19 cellular contexts compared by ENCODE assay signal in genomic region chr10:110980807-110981206, GRCh38.
DNase-seq lines count a peak whose midpoint lies in the region; ATAC-seq and TF ChIP-seq lines count a peak whose summit lies in the region.
"Had no signal": no experiment of that assay in that cellular context is flagged by ENCODE, and none has a peak within 500 bp of the region (broad histone marks: within the 10 kb centered on the region; RNA-seq: fewer than 3 reads in every experiment).

No MANE protein-coding gene starts in this region.

- H3K4me3 Mint-ChIP-seq in CD4-positive, alpha-beta memory T cell = peak overlapping the region in 5 of 8 donors; percentile 3 to 71 (median 50)
- no peak overlapping the region for H3K4me3 Mint-ChIP-seq in activated naive CD8-positive, alpha-beta T cell treated with anti-CD3 and anti-CD28 coated beads, Interleukin-2, amount 50 U/mL, for 24 hours
- no peak overlapping the region for H3K4me3 Mint-ChIP-seq in neural crest cell
- H3K4me3 Mint-ChIP-seq: H9 had no signal

- no peaks in the 10 kb centered on the region for H3K27me3 Mint-ChIP-seq in CD4-positive, alpha-beta memory T cell
- H3K27me3 Mint-ChIP-seq in activated naive CD8-positive, alpha-beta T cell treated with anti-CD3 and anti-CD28 coated beads, Interleukin-2, amount 50 U/mL, for 24 hours = no peaks in the 10 kb centered on the region
- H3K27me3 Mint-ChIP-seq in neural crest cell (ENCODE audit: low read depth) = no peaks in the 10 kb centered on the region

- no peaks in the 10 kb centered on the region for H3K36me3 ChIP-seq in CD4-positive, alpha-beta memory T cell (ENCODE audit: insufficient read depth, low read length)
- H3K36me3 ChIP-seq in mammary epithelial cell (ENCODE audit: insufficient read depth, low read length) = no peaks in the 10 kb centered on the region

- H3K4me2 ChIP-seq in mammary epithelial cell (ENCODE audit: insufficient read depth, low read depth, low read length) = no peak overlapping the region

- H3K79me2 ChIP-seq in mammary epithelial cell (ENCODE audit: insufficient read depth, low read length) = peaks cover 71% of the 10 kb centered on the region

- H3K9me3 ChIP-seq in CD4-positive, alpha-beta memory T cell (ENCODE audit: control insufficient read depth in 1 of 2, low read length in 2 of 2) = no peaks in the 10 kb centered on the region
- no peaks in the 10 kb centered on the region for H3K9me3 ChIP-seq in mammary epithelial cell (replicated peaks; ENCODE audit: insufficient read depth, low read length)

- H3K4me3 ChIP-seq in CD4-positive, alpha-beta memory T cell (ENCODE audit: low read length in 2 of 2) = no peak overlapping the region
- no peak overlapping the region for H3K4me3 ChIP-seq in Jurkat, Clone E6-1 (ENCODE audit: low read length)
- no peak overlapping the region for H3K4me3 ChIP-seq in mammary epithelial cell (replicated peaks in 1 of 3; ENCODE audit: insufficient read depth in 1 of 3, low read depth in 2 of 3, low read length in 3 of 3)
- H3K4me3 ChIP-seq: lung had no signal

- dilution Hi-C loops in mammary epithelial cell (cut with HindIII; ENCODE audit: low sequenced_read_pairs) = no loop called here

- ATAC-seq in activated naive CD8-positive, alpha-beta T cell treated with anti-CD3 and anti-CD28 coated beads, Interleukin-2, amount 50 U/mL, for 24 hours = peak; percentile 86
- ATAC-seq in HG03108 (IDR thresholded peaks at IDR 0.05; ENCODE audit: unreplicated experiment) = no peak
- no peak for ATAC-seq in HG03469 (IDR thresholded peaks at IDR 0.05; ENCODE audit: unreplicated experiment)
- ATAC-seq: sciatic nerve had no signal

- H3K27ac ChIP-seq in CD4-positive, alpha-beta memory T cell (ENCODE audit: low read depth, low read length) = no peak overlapping the region
- H3K27ac ChIP-seq in mammary epithelial cell (ENCODE audit: insufficient read depth, low read depth, low read length) = no peak overlapping the region

- H3K27ac Mint-ChIP-seq in CD4-positive, alpha-beta memory T cell = peak overlapping the region in 1 of 7 donors; percentile 8
- peak overlapping the region; percentile 61 for H3K27ac Mint-ChIP-seq in activated naive CD8-positive, alpha-beta T cell treated with anti-CD3 and anti-CD28 coated beads, Interleukin-2, amount 50 U/mL, for 24 hours
- H3K27ac Mint-ChIP-seq in neural crest cell (ENCODE audit: unreplicated experiment) = peak overlapping the region; percentile 2
- H3K27ac Mint-ChIP-seq: H9 had no signal

- no peak overlapping the region for H2AFZ ChIP-seq in mammary epithelial cell (ENCODE audit: low read depth, low read length)

- peaks cover 0 to 6% (median 0%) of the 10 kb centered on the region in 8 donors for H3K9me3 Mint-ChIP-seq in CD4-positive, alpha-beta memory T cell
- peaks cover 11% of the 10 kb centered on the region for H3K9me3 Mint-ChIP-seq in activated naive CD8-positive, alpha-beta T cell treated with anti-CD3 and anti-CD28 coated beads, Interleukin-2, amount 50 U/mL, for 24 hours
- H3K9me3 Mint-ChIP-seq in neural crest cell = peaks cover 6% of the 10 kb centered on the region
- H3K9me3 Mint-ChIP-seq: H9 had no signal

- intact Hi-C loops in CD4-positive, alpha-beta memory T cell (cut with micrococcal nuclease) = no loop called here
- intact Hi-C loops in mammary epithelial cell (cut with micrococcal nuclease) = no loop called here

- CTCF ChIA-PET in CD4-positive, alpha-beta memory T cell (lab: Charles Lee; ENCODE audit: partially characterized antibody) = no interaction called here
- CTCF ChIA-PET in mammary epithelial cell (lab: Charles Lee; ENCODE audit: low non-redundant PET) = no interaction called here

- H4K20me1 ChIP-seq in mammary epithelial cell (ENCODE audit: insufficient read depth, low read length) = no peaks in the 10 kb centered on the region

- H3K27me3 ChIP-seq in CD4-positive, alpha-beta memory T cell (ENCODE audit: insufficient read depth, low read length) = no peaks in the 10 kb centered on the region
- no peaks in the 10 kb centered on the region for H3K27me3 ChIP-seq in mammary epithelial cell (ENCODE audit: insufficient read depth, low read length)

- no peak for DNase-seq in CD4-positive, alpha-beta memory T cell
- DNase-seq in Jurkat, Clone E6-1 (ENCODE audit: low read depth, low spot score) = peak; percentile 4
- DNase-seq in activated naive CD8-positive, alpha-beta T cell treated with anti-CD3 and anti-CD28 coated beads, Interleukin-2, amount 50 U/mL, for 24 hours = no peak
- DNase-seq in neural crest cell (ENCODE audit: low read depth, low spot score) = no peak
- DNase-seq in mammary epithelial cell = no peak
- DNase-seq: activated gamma-delta T cell, cerebellar nuclear complex, DND-41, H9, hippocampal formation, NCI-H1105 treated with DMSO at 0.1 percent for 48 hours, NCI-H2081, NCI-H446 treated with DMSO at 0.1 percent for 48 hours, posterior cingulate gyrus, T-helper 9 cell had no signal

- BruUV-seq in mammary epithelial cell (replicated peaks; lab: Mats Ljungman, UMichigan) = no TSS peak

- H3K9ac ChIP-seq in mammary epithelial cell (ENCODE audit: insufficient read depth, low read length) = no peak overlapping the region

- in situ Hi-C loops in mammary epithelial cell (cut with MboI; ENCODE audit: low sequenced_read_pairs in 2 of 2) = no loop called here

- peaks cover 23% of the 10 kb centered on the region for H3K4me1 ChIP-seq in CD4-positive, alpha-beta memory T cell (ENCODE audit: insufficient read depth, low read length)
- H3K4me1 ChIP-seq in mammary epithelial cell (ENCODE audit: insufficient read depth, low read length) = no peaks in the 10 kb centered on the region

- TF ChIP-seq CTCF in neural crest cell (conservative IDR thresholded peaks at IDR 0.05) (no peak), mammary epithelial cell (conservative IDR thresholded peaks at IDR 0.05 in 1 of 2, IDR thresholded peaks at IDR 0.05 in 1 of 2; ENCODE audit: extremely low read depth in 1 of 2, insufficient read depth in 1 of 2, low read depth in 1 of 2, low read length in 2 of 2) (no peak)

- POLR2A ChIA-PET in CD4-positive, alpha-beta memory T cell (lab: Charles Lee; ENCODE audit: partially characterized antibody) = no interaction called here

- H3K4me1 Mint-ChIP-seq in CD4-positive, alpha-beta memory T cell = peaks cover 27 to 69% (median 53%) of the 10 kb centered on the region in 4 donors
- H3K4me1 Mint-ChIP-seq in activated naive CD8-positive, alpha-beta T cell treated with anti-CD3 and anti-CD28 coated beads, Interleukin-2, amount 50 U/mL, for 24 hours = peaks cover 48% of the 10 kb centered on the region
- H3K4me1 Mint-ChIP-seq in neural crest cell = no peaks in the 10 kb centered on the region

- peaks cover 38 to 41% of the 10 kb centered on the region in 2 donors for H3K36me3 Mint-ChIP-seq in CD4-positive, alpha-beta memory T cell
- peaks cover 31% of the 10 kb centered on the region for H3K36me3 Mint-ChIP-seq in activated naive CD8-positive, alpha-beta T cell treated with anti-CD3 and anti-CD28 coated beads, Interleukin-2, amount 50 U/mL, for 24 hours (ENCODE audit: low read depth)
- H3K36me3 Mint-ChIP-seq in neural crest cell (ENCODE audit: low read depth) = peaks cover 24% of the 10 kb centered on the region

Comparison
In these comparisons a context has a peak if more than half of its experiments do, and no peak if none do; other contexts are left out.
1. H3K4me3 Mint-ChIP-seq: peak in CD4-positive, alpha-beta memory T cell (5 of 8); none in activated naive CD8-positive, alpha-beta T cell treated with anti-CD3 and anti-CD28 coated beads, Interleukin-2, amount 50 U/mL, for 24 hours (single experiment) and neural crest cell (single experiment).